28 cellular contexts compared by ENCODE assay signal in the genomic region with DNA sequence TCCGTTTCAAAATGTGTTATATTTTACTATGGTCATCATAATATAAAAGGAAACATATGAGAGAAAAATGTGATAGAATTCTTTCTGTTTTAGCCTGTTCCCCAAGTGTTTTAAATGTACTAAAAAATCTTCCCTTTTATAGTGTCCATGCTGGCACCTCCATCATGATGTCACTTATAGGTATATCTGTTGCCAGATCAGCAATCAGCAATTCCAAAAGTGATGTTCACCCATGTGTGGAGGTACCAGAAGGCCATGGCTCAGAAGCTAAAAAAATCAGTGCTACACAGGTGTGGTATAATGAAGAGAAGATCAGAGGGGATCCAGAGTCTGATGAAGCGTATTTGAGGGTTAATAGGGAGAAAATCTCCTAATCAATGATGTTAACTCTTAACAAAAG. TPM values are rescaled to one million over a fixed set of nuclear protein-coding genes. Genes with fewer than 3 reads are reported as not detected.
DNase-seq lines count a peak whose midpoint lies in the region; ATAC-seq and TF ChIP-seq lines count a peak whose summit lies in the region.
"Had no signal": no experiment of that assay in that cellular context is flagged by ENCODE, and none has a peak within 500 bp of the region (broad histone marks: within the 10 kb centered on the region; RNA-seq: fewer than 3 reads in every experiment).

No MANE protein-coding gene starts in this region.

- no peaks in the 10 kb centered on the region for H3K36me3 ChIP-seq in mucosa of descending colon (ENCODE audit: low read depth)
- H3K36me3 ChIP-seq: spleen had no signal

- TF ChIP-seq CTCF in mucosa of descending colon (IDR thresholded peaks at IDR 0.05): no peak

- H3K9me3 Mint-ChIP-seq in activated naive CD8-positive, alpha-beta T cell treated with anti-CD3 and anti-CD28 coated beads, Interleukin-2, amount 10 ng/mL, durations not matched to agents 7 days and 5 days: peaks cover 3% of the 10 kb centered on the region
- H3K9me3 Mint-ChIP-seq in activated naive CD8-positive, alpha-beta T cell treated with anti-CD3 and anti-CD28 coated beads, Interleukin-2, amount 50 U/mL, for 24 hours: no peaks in the 10 kb centered on the region
- no peaks in the 10 kb centered on the region for H3K9me3 Mint-ChIP-seq in stimulated activated effector memory CD8-positive, alpha-beta T cell treated with anti-CD3 and anti-CD28 coated beads, Interleukin-12 subunit alpha, Interleukin-12 subunit beta, amount 100 ng/mL, for 72 hours
- H3K9me3 Mint-ChIP-seq: H9, nephron had no signal

- intact Hi-C loops in mucosa of descending colon (cut with DNase I, micrococcal nuclease): no loop called here

- H3K9me3 ChIP-seq in mucosa of descending colon: no peaks in the 10 kb centered on the region
- H3K9me3 ChIP-seq: spleen had no signal

- H3K4me1 Mint-ChIP-seq in activated naive CD8-positive, alpha-beta T cell treated with anti-CD3 and anti-CD28 coated beads, Interleukin-2, amount 10 ng/mL, durations not matched to agents 7 days and 5 days: peaks cover 31% of the 10 kb centered on the region
- H3K4me1 Mint-ChIP-seq in activated naive CD8-positive, alpha-beta T cell treated with anti-CD3 and anti-CD28 coated beads, Interleukin-2, amount 50 U/mL, for 24 hours: peaks cover 30% of the 10 kb centered on the region
- H3K4me1 Mint-ChIP-seq in stimulated activated effector memory CD8-positive, alpha-beta T cell treated with anti-CD3 and anti-CD28 coated beads, Interleukin-12 subunit alpha, Interleukin-12 subunit beta, amount 100 ng/mL, for 72 hours: peaks cover 13% of the 10 kb centered on the region
- H3K4me1 Mint-ChIP-seq: nephron had no signal

- peak overlapping the region; percentile 28 for H3K4me3 Mint-ChIP-seq in activated naive CD8-positive, alpha-beta T cell treated with anti-CD3 and anti-CD28 coated beads, Interleukin-2, amount 10 ng/mL, durations not matched to agents 7 days and 5 days
- no peak overlapping the region for H3K4me3 Mint-ChIP-seq in activated naive CD8-positive, alpha-beta T cell treated with anti-CD3 and anti-CD28 coated beads, Interleukin-2, amount 50 U/mL, for 24 hours
- peak overlapping the region; percentile 26 for H3K4me3 Mint-ChIP-seq in stimulated activated effector memory CD8-positive, alpha-beta T cell treated with anti-CD3 and anti-CD28 coated beads, Interleukin-12 subunit alpha, Interleukin-12 subunit beta, amount 100 ng/mL, for 72 hours
- H3K4me3 Mint-ChIP-seq: H9, nephron had no signal

- H3K27me3 Mint-ChIP-seq in activated naive CD8-positive, alpha-beta T cell treated with anti-CD3 and anti-CD28 coated beads, Interleukin-2, amount 10 ng/mL, durations not matched to agents 7 days and 5 days: no peaks in the 10 kb centered on the region
- no peaks in the 10 kb centered on the region for H3K27me3 Mint-ChIP-seq in activated naive CD8-positive, alpha-beta T cell treated with anti-CD3 and anti-CD28 coated beads, Interleukin-2, amount 50 U/mL, for 24 hours

- POLR2A ChIA-PET in activated naive CD8-positive, alpha-beta T cell treated with anti-CD3 and anti-CD28 coated beads, Interleukin-2, amount 10 ng/mL, durations not matched to agents 7 days and 5 days (lab: Charles Lee): interaction anchor here (0.6 kb wide), 2 partner anchors 22 to 25 kb away, joined by 3 read pairs; no protein-coding TSS in a partner anchor

- no peaks in the 10 kb centered on the region for H3K4me1 ChIP-seq in mucosa of descending colon (ENCODE audit: low read depth)
- H3K4me1 ChIP-seq: spleen had no signal

- no peak for ATAC-seq in activated naive CD8-positive, alpha-beta T cell treated with anti-CD3 and anti-CD28 coated beads, Interleukin-2, amount 10 ng/mL, durations not matched to agents 7 days and 5 days (ENCODE audit: low read depth)
- no peak for ATAC-seq in activated naive CD8-positive, alpha-beta T cell treated with anti-CD3 and anti-CD28 coated beads, Interleukin-2, amount 50 U/mL, for 24 hours
- ATAC-seq in GM18867 (IDR thresholded peaks at IDR 0.05; ENCODE audit: unreplicated experiment) (peak; percentile 10), HG03354 (IDR thresholded peaks at IDR 0.05; ENCODE audit: poor library complexity, severe bottlenecking, unreplicated experiment) (peak; percentile 18), mucosa of descending colon (no peak)
- no peak for ATAC-seq in stimulated activated effector memory CD8-positive, alpha-beta T cell treated with anti-CD3 and anti-CD28 coated beads, Interleukin-12 subunit alpha, Interleukin-12 subunit beta, amount 100 ng/mL, for 72 hours
- ATAC-seq: left lobe of liver had no signal

- no peak overlapping the region for H3K4me3 ChIP-seq in mucosa of descending colon
- H3K4me3 ChIP-seq: PC-9, spleen had no signal

- DNase-seq in activated naive CD8-positive, alpha-beta T cell treated with anti-CD3 and anti-CD28 coated beads, Interleukin-2, amount 10 ng/mL, durations not matched to agents 7 days and 5 days: no peak
- DNase-seq in activated naive CD8-positive, alpha-beta T cell treated with anti-CD3 and anti-CD28 coated beads, Interleukin-2, amount 50 U/mL, for 24 hours: no peak
- no peak for DNase-seq in stimulated activated effector memory CD8-positive, alpha-beta T cell treated with anti-CD3 and anti-CD28 coated beads, Interleukin-12 subunit alpha, Interleukin-12 subunit beta, amount 100 ng/mL, for 72 hours (ENCODE audit: low spot score in 2 of 2)
- no peak for DNase-seq in mucosa of descending colon
- DNase-seq in NCI-H1048 (lab: John Stamatoyannopoulos, UW): no peak
- no peak for DNase-seq in NCI-H187 treated with DMSO at 0.1 percent for 48 hours (lab: John Stamatoyannopoulos, UW)
- DNase-seq: activated CD4-positive, CD25-positive, alpha-beta regulatory T cell treated with anti-CD3 and anti-CD28 coated beads, Interleukin-2, amount 50 U/mL, for 72 hours; activated gamma-delta T cell; C1 segment of cervical spinal cord; DMS79 treated with DMSO at 0.1 percent for 48 hours; H9; hypothalamus; NCI-H446 treated with DMSO at 0.1 percent for 48 hours; PC-9; retina; SHP77; spleen; stimulated activated CD4-positive, alpha-beta T cell treated with anti-CD3 and anti-CD28 coated beads, Interleukin-2, amount 100 ng/mL, for 48 hours; stimulated activated naive CD4-positive, alpha-beta T cell; SW 1271 had no signal

- no peak overlapping the region for H3K27ac Mint-ChIP-seq in activated naive CD8-positive, alpha-beta T cell treated with anti-CD3 and anti-CD28 coated beads, Interleukin-2, amount 10 ng/mL, durations not matched to agents 7 days and 5 days
- H3K27ac Mint-ChIP-seq in activated naive CD8-positive, alpha-beta T cell treated with anti-CD3 and anti-CD28 coated beads, Interleukin-2, amount 50 U/mL, for 24 hours: no peak overlapping the region
- H3K27ac Mint-ChIP-seq in stimulated activated effector memory CD8-positive, alpha-beta T cell treated with anti-CD3 and anti-CD28 coated beads, Interleukin-12 subunit alpha, Interleukin-12 subunit beta, amount 100 ng/mL, for 72 hours: no peak overlapping the region
- H3K27ac Mint-ChIP-seq: H9, nephron had no signal

- H3K36me3 Mint-ChIP-seq in activated naive CD8-positive, alpha-beta T cell treated with anti-CD3 and anti-CD28 coated beads, Interleukin-2, amount 10 ng/mL, durations not matched to agents 7 days and 5 days: peaks cover 39% of the 10 kb centered on the region
- peaks cover 7% of the 10 kb centered on the region for H3K36me3 Mint-ChIP-seq in activated naive CD8-positive, alpha-beta T cell treated with anti-CD3 and anti-CD28 coated beads, Interleukin-2, amount 50 U/mL, for 24 hours (ENCODE audit: low read depth)
- H3K36me3 Mint-ChIP-seq in stimulated activated effector memory CD8-positive, alpha-beta T cell treated with anti-CD3 and anti-CD28 coated beads, Interleukin-12 subunit alpha, Interleukin-12 subunit beta, amount 100 ng/mL, for 72 hours: peaks cover 55% of the 10 kb centered on the region

RNA-seq across cellular contexts. Expression of a gene that starts 1.1 kb away (rescaled TPM):
- total RNA-seq in activated naive CD8-positive, alpha-beta T cell treated with anti-CD3 and anti-CD28 coated beads, Interleukin-2, amount 10 ng/mL, durations not matched to agents 7 days and 5 days: 10 to 100 TPM; 40.6 to 44.1 TPM
- 10 to 100 TPM in 1 of 3 donors, 1 to 10 TPM in 2; 4.5 to 11.5 (median 6.9) TPM for total RNA-seq in mucosa of descending colon
- total RNA-seq: dermis microvascular lymphatic vessel endothelial cell, H9, left lobe of liver, osteocyte, PC-9 had no signal

RNA-seq across cellular contexts. Expression of a gene that starts 8.0 kb away (rescaled TPM):
- 100 to 1,000 TPM; 534 to 542 TPM for total RNA-seq in activated naive CD8-positive, alpha-beta T cell treated with anti-CD3 and anti-CD28 coated beads, Interleukin-2, amount 10 ng/mL, durations not matched to agents 7 days and 5 days
- total RNA-seq in mucosa of descending colon: 100 to 1,000 TPM in 1 of 3 donors, 10 to 100 TPM in 2; 64.6 to 150 (median 70.4) TPM

RNA-seq across cellular contexts. Expression of a gene that starts 33.2 kb away (rescaled TPM):
- not detected for total RNA-seq in activated naive CD8-positive, alpha-beta T cell treated with anti-CD3 and anti-CD28 coated beads, Interleukin-2, amount 10 ng/mL, durations not matched to agents 7 days and 5 days
- total RNA-seq in mucosa of descending colon: not detected
- total RNA-seq: dermis microvascular lymphatic vessel endothelial cell, fibroblast of lung, H9, left lobe of liver, M059J, osteocyte, PC-9, spleen had no signal

Comparison
In these comparisons a context has a peak if more than half of its experiments do, and no peak if none do; other contexts are left out.
1. ATAC-seq: peak in GM18867 (single experiment) and HG03354 (single experiment); none in activated naive CD8-positive, alpha-beta T cell treated with anti-CD3 and anti-CD28 coated beads, Interleukin-2, amount 10 ng/mL, durations not matched to agents 7 days and 5 days (single experiment), activated naive CD8-positive, alpha-beta T cell treated with anti-CD3 and anti-CD28 coated beads, Interleukin-2, amount 50 U/mL, for 24 hours (single experiment), stimulated activated effector memory CD8-positive, alpha-beta T cell treated with anti-CD3 and anti-CD28 coated beads, Interleukin-12 subunit alpha, Interleukin-12 subunit beta, amount 100 ng/mL, for 72 hours (single experiment) and mucosa of descending colon (single experiment).